8 cellular contexts compared by ENCODE assay signal in the genomic region with DNA sequence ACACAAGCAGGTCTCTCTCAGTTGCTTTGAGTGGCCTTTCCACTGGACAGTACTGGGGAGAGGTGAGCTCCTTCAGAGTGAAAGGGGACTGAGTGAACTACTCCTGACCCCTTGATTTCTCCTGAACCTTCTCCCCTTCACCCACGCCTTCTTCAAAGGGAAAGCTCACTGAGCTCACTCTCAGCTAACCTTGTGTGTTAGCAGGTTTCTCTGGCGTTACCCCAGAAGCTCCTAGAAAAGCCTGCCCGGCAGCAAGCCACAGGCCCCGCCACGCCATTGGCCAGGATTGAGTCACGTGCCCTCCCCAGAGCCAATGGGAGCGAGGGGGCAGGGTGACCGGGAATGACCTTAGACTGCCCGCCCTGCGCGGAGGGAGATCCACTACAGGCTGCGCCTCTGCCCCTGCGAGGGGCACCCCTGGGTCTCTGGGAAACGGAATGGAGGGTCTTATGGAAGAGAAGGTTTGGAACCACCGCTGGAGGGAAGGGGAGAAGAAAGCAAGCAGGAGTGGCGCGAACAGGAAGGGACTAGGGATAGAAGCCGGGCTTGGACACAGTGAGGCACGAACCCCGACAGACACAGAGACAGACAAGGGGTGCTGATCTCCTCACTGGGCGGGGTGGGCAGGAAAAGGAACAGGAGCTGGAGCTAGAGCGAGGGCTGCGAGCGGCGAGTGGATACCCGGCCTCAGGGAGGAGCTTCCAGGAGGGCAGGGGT. TPM values are rescaled to one million over a fixed set of nuclear protein-coding genes. Genes with fewer than 3 reads are reported as not detected.
DNase-seq lines count a peak whose midpoint lies in the region; ATAC-seq and TF ChIP-seq lines count a peak whose summit lies in the region.

No MANE protein-coding gene starts in this region.

- no peak for TF ChIP-seq CTCF in HL-60 (IDR thresholded peaks at IDR 0.05; ENCODE audit: insufficient read depth, low read length)
- TF ChIP-seq CTCF in natural killer cell (IDR thresholded peaks at IDR 0.05): no peak

- no peaks in the 10 kb centered on the region for H3K27me3 Mint-ChIP-seq in natural killer cell (ENCODE audit: low read depth in 2 of 2)

- peak overlapping the region; percentile 100 for H3K4me3 Mint-ChIP-seq in natural killer cell

- DNase-seq in CMK (ENCODE audit: low read depth): peak; percentile 95
- DNase-seq in HL-60 (ENCODE audit: low read depth in 1 of 2, low spot score in 1 of 2): peak; percentile 48 to 91
- DNase-seq in RKO (ENCODE audit: low spot score): peak; percentile 89
- peak; percentile 79 for DNase-seq in activated T-helper 9 cell treated with anti-CD3 and anti-CD28 coated beads, Interleukin-2, amount 50 U/mL, for 16 hours (ENCODE audit: low read depth)
- peak; percentile 80 for DNase-seq in fibroblast of peridontal ligament (ENCODE audit: extremely low read depth)
- peak; percentile 94 for DNase-seq in natural killer cell
- peak; percentile 87 for DNase-seq in stimulated activated naive CD4-positive, alpha-beta T cell treated with Interleukin-2 at 50 U/mL for 16 hours (lab: John Stamatoyannopoulos, UW)

- H3K9me3 Mint-ChIP-seq in natural killer cell: no peaks in the 10 kb centered on the region

- 0 out of 2 replicates have a peak overlapping the region, but pooled peaks have one; percentile 5 for H3K4me3 ChIP-seq in HL-60 (replicated peaks; ENCODE audit: insufficient read depth, low read length)

- H3K27ac Mint-ChIP-seq in natural killer cell: peak overlapping the region; percentile 96 to 97

- intact Hi-C loops in natural killer cell (cut with micrococcal nuclease): loop anchor here (1.0 to 5.0 kb wide), 2 partner anchors 16 to 56 kb away; a partner anchor contains a TSS

- no peaks in the 10 kb centered on the region for H3K27me3 ChIP-seq in HL-60 (ENCODE audit: insufficient read depth, poor library complexity, severe bottlenecking)

- peaks cover 16 to 18% of the 10 kb centered on the region in 2 donors for H3K4me1 Mint-ChIP-seq in natural killer cell

- no peaks in the 10 kb centered on the region for H3K36me3 Mint-ChIP-seq in natural killer cell

- peak overlapping the region; percentile 60 for H3K27ac ChIP-seq in HL-60 (replicated peaks)

- peak; percentile 98 for ATAC-seq in GM19463 (IDR thresholded peaks at IDR 0.05; ENCODE audit: unreplicated experiment)
- ATAC-seq in natural killer cell: peak; percentile 98 to 99 (median 99)

RNA-seq across cellular contexts. Expression of a gene that starts 17.4 kb away (rescaled TPM):
- total RNA-seq in natural killer cell: 100 to 1,000 TPM; 288 to 298 (median 293) TPM

RNA-seq across cellular contexts. Expression of a gene that starts 57.3 kb away (rescaled TPM):
- total RNA-seq in natural killer cell: 10 to 100 TPM; 56.4 to 59.2 (median 58.3) TPM

Comparison
In these comparisons a context has a peak if more than half of its experiments do, and no peak if none do; other contexts are left out.
1. Peak in every context shown above with its lines: DNase-seq, ATAC-seq, H3K4me3 ChIP-seq and H3K27ac ChIP-seq.